30 cellular contexts compared by ENCODE assay signal in genomic region chr18:9563326-9563725, GRCh38.
"Had no signal": no experiment of that assay in that cellular context is flagged by ENCODE, and none has a peak within 500 bp of the region (broad histone marks: within the 10 kb centered on the region; RNA-seq: fewer than 3 reads in every experiment).

No MANE protein-coding gene starts in this region.

- H3K4me1 ChIP-seq: gastrocnemius medialis had no signal

- H3K4me1 Mint-ChIP-seq: activated CD4-positive, alpha-beta T cell treated with anti-CD3 and anti-CD28 coated beads for 36 hours; activated CD4-positive, alpha-beta T cell treated with anti-CD3 and anti-CD28 coated beads, Interleukin-2, amount 10 ng/mL, durations not matched to agents 24 days and 14 days; central memory CD8-positive, alpha-beta T cell had no signal

- H3K9me3 Mint-ChIP-seq: activated CD4-positive, alpha-beta memory T cell treated with anti-CD3 and anti-CD28 coated beads for 36 hours; activated CD4-positive, alpha-beta T cell treated with anti-CD3 and anti-CD28 coated beads, Interleukin-2, amount 10 ng/mL, durations not matched to agents 24 days and 14 days; activated T-cell treated with anti-CD3 and anti-CD28 coated beads, Interleukin-2, amount 50 U/mL, for 24 hours; activated T-cell treated with anti-CD3 and anti-CD28 coated beads, Interleukin-2, amount 50 U/mL, for 72 hours; central memory CD8-positive, alpha-beta T cell; effector memory CD8-positive, alpha-beta T cell; T-helper 2 cell treated with Interferon-gamma antibody and Interleukin-4, amounts not matched to agents 5 μg/mL and 100 μg/mL, for 36 hours had no signal

- H3K27ac ChIP-seq: brain microvascular endothelial cell, esophagus muscularis mucosa, foreskin keratinocyte, gastrocnemius medialis had no signal

- H3K4me3 Mint-ChIP-seq: activated CD4-positive, alpha-beta memory T cell treated with anti-CD3 and anti-CD28 coated beads for 36 hours; activated CD4-positive, alpha-beta T cell treated with anti-CD3 and anti-CD28 coated beads for 36 hours; activated CD4-positive, alpha-beta T cell treated with anti-CD3 and anti-CD28 coated beads, Interleukin-2, amount 10 ng/mL, durations not matched to agents 24 days and 14 days; activated naive CD8-positive, alpha-beta T cell; activated T-cell treated with anti-CD3 and anti-CD28 coated beads, Interleukin-2, amount 50 U/mL, for 24 hours; activated T-cell treated with anti-CD3 and anti-CD28 coated beads, Interleukin-2, amount 50 U/mL, for 72 hours; central memory CD8-positive, alpha-beta T cell; effector memory CD8-positive, alpha-beta T cell; T-helper 17 cell; T-helper 2 cell treated with Interferon-gamma antibody and Interleukin-4, amounts not matched to agents 5 μg/mL and 100 μg/mL, for 36 hours had no signal

- ATAC-seq: activated CD4-positive, alpha-beta T cell treated with anti-CD3 and anti-CD28 coated beads for 36 hours; activated T-cell treated with anti-CD3 and anti-CD28 coated beads, Interleukin-2, amount 50 U/mL, for 72 hours; effector memory CD8-positive, alpha-beta T cell; foreskin keratinocyte; gastrocnemius medialis; T-helper 17 cell had no signal

- H3K9me3 ChIP-seq: esophagus muscularis mucosa, gastrocnemius medialis, heart left ventricle had no signal

- H3K4me3 ChIP-seq: coronary artery, esophagus muscularis mucosa, gastrocnemius medialis, heart left ventricle had no signal

- H3K27me3 Mint-ChIP-seq: activated CD4-positive, alpha-beta memory T cell treated with anti-CD3 and anti-CD28 coated beads for 36 hours; activated CD4-positive, alpha-beta T cell treated with anti-CD3 and anti-CD28 coated beads for 36 hours; activated CD4-positive, alpha-beta T cell treated with anti-CD3 and anti-CD28 coated beads, Interleukin-2, amount 10 ng/mL, durations not matched to agents 24 days and 14 days; activated naive CD8-positive, alpha-beta T cell; activated T-cell treated with anti-CD3 and anti-CD28 coated beads, Interleukin-2, amount 50 U/mL, for 24 hours; central memory CD8-positive, alpha-beta T cell; effector memory CD8-positive, alpha-beta T cell; T-helper 17 cell had no signal

- H3K27me3 ChIP-seq: brain microvascular endothelial cell, esophagus muscularis mucosa, foreskin keratinocyte, gastrocnemius medialis, heart left ventricle had no signal

- H3K27ac Mint-ChIP-seq: activated CD4-positive, alpha-beta memory T cell treated with anti-CD3 and anti-CD28 coated beads for 36 hours; activated CD4-positive, alpha-beta T cell treated with anti-CD3 and anti-CD28 coated beads for 36 hours; activated CD4-positive, alpha-beta T cell treated with anti-CD3 and anti-CD28 coated beads, Interleukin-2, amount 10 ng/mL, durations not matched to agents 24 days and 14 days; activated naive CD8-positive, alpha-beta T cell; activated T-cell treated with anti-CD3 and anti-CD28 coated beads, Interleukin-2, amount 50 U/mL, for 24 hours; activated T-cell treated with anti-CD3 and anti-CD28 coated beads, Interleukin-2, amount 50 U/mL, for 72 hours; T-helper 17 cell; T-helper 2 cell treated with Interferon-gamma antibody and Interleukin-4, amounts not matched to agents 5 μg/mL and 100 μg/mL, for 36 hours had no signal

- DNase-seq: activated CD4-positive, alpha-beta memory T cell treated with anti-CD3 and anti-CD28 coated beads for 36 hours; activated CD4-positive, alpha-beta T cell treated with anti-CD3 and anti-CD28 coated beads for 36 hours; activated CD4-positive, alpha-beta T cell treated with anti-CD3 and anti-CD28 coated beads, Interleukin-2, amount 10 ng/mL, durations not matched to agents 24 days and 14 days; activated CD4-positive, CD25-positive, alpha-beta regulatory T cell; activated CD4-positive, CD25-positive, alpha-beta regulatory T cell treated with anti-CD3 and anti-CD28 coated beads, Interleukin-2, amount 50 U/mL, for 72 hours; activated CD8-positive, alpha-beta memory T cell treated with anti-CD3 and anti-CD28 coated beads, Interleukin-2, amount 50 U/mL, for 48 hours; activated gamma-delta T cell; activated naive CD4-positive, alpha-beta T cell; activated naive CD4-positive, alpha-beta T cell treated with anti-CD3 and anti-CD28 coated beads, Interleukin-2, amount 50 U/mL, for 16 hours; activated T-cell treated with anti-CD3 and anti-CD28 coated beads for 4 hours; activated T-cell treated with anti-CD3 and anti-CD28 coated beads, Interleukin-2, amount 50 U/mL, for 24 hours; activated T-cell treated with anti-CD3 and anti-CD28 coated beads, Interleukin-2, amount 50 U/mL, for 72 hours; amniotic stem cell; brain microvascular endothelial cell; dermis blood vessel endothelial cell; effector CD4-positive, alpha-beta T cell; effector memory CD8-positive, alpha-beta T cell; erythroblast; foreskin keratinocyte; glutamatergic neuron; heart left ventricle; T-helper 1 cell; T-helper 17 cell; T1000 had no signal
